In genomic region chr4:5395781-5396180, GRCh38 we compare ENCODE assay signal across 22 cellular contexts.
"Had no signal": no experiment of that assay in that cellular context is flagged by ENCODE, and none has a peak within 500 bp of the region (broad histone marks: within the 10 kb centered on the region; RNA-seq: fewer than 3 reads in every experiment).

No MANE protein-coding gene starts in this region.

- DNase-seq: cerebellar nuclear complex; colonic mucosa; cortex of kidney; effector CD8-positive, alpha-beta T cell; effector memory CD8-positive, alpha-beta T cell; endodermal cell; erythroblast; foreskin keratinocyte; heart left ventricle; hypothalamus; immature natural killer cell; islet precursor cell; kidney; left cardiac atrium; left lung; left ventricle myocardium superior; mesenchymal stem cell had no signal

- H3K4me3 ChIP-seq: colonic mucosa, gastroesophageal sphincter, heart left ventricle, hepatocyte, left lung, lung had no signal

- H3K4me1 ChIP-seq: colonic mucosa, foreskin keratinocyte, gastroesophageal sphincter, heart left ventricle, left lung had no signal

- H3K36me3 ChIP-seq: colonic mucosa, gastroesophageal sphincter, heart left ventricle, left lung had no signal

- H3K27me3 ChIP-seq: colonic mucosa, foreskin keratinocyte, gastroesophageal sphincter, hepatocyte, left lung had no signal

- ATAC-seq: effector memory CD8-positive, alpha-beta T cell; esophagus mucosa; foreskin keratinocyte; gastroesophageal sphincter; heart left ventricle; left cardiac atrium; left lung; left ventricle myocardium superior had no signal

- H3K9me3 ChIP-seq: colonic mucosa, gastroesophageal sphincter, heart left ventricle, left lung had no signal

- H3K27ac ChIP-seq: colonic mucosa, epithelial cell of prostate, foreskin keratinocyte, gastroesophageal sphincter, heart left ventricle, hepatocyte, left lung had no signal
